Comparison of ENCODE assay signal across 8 cellular contexts in genomic region chr1:39407889-39408640, GRCh38.
DNase-seq lines count a peak whose midpoint lies in the region; ATAC-seq and TF ChIP-seq lines count a peak whose summit lies in the region.

No MANE protein-coding gene starts in this region.

- H2AFZ ChIP-seq in smooth muscle cell (ENCODE audit: low read depth) = no peak overlapping the region

- peaks cover 64% of the 10 kb centered on the region for H3K79me2 ChIP-seq in smooth muscle cell (ENCODE audit: low read depth)

- peak overlapping the region; percentile 82 for H3K9ac ChIP-seq in iPS-18a (ENCODE audit: low read length)
- peak overlapping the region; percentile 73 for H3K9ac ChIP-seq in smooth muscle cell (ENCODE audit: low read depth)

- no peaks in the 10 kb centered on the region; the same call in 1 of the 2 replicates for H3K27me3 Mint-ChIP-seq in WTC11 (ENCODE audit: low read depth)

- H3K4me2 ChIP-seq in smooth muscle cell = peak overlapping the region; percentile 95

- H3K4me1 Mint-ChIP-seq in WTC11 = peaks cover 54% of the 10 kb centered on the region

- peak overlapping the region; percentile 97 for H3K27ac Mint-ChIP-seq in WTC11

- CTCF ChIA-PET in BJ (lab: Yijun Ruan, JAX) (interaction anchor here (1.2 to 1.5 kb wide), 2 partner anchors 9 to 12 kb away, joined by 3 read pairs; no protein-coding TSS in a partner anchor), WTC11 (lab: Charles Lee) (interaction anchor here (0.9 to 5.6 kb wide), 7 partner anchors 9 to 309 kb away, joined by 3 to 45 read pairs (median 5); no protein-coding TSS in a partner anchor)

- no peak for DNase-seq in BJ (ENCODE audit: low read depth)
- no peak for DNase-seq in WTC11 (ENCODE audit: low spot score)
- DNase-seq in smooth muscle cell (lab: John Stamatoyannopoulos, UW; ENCODE audit: unreplicated experiment) = no peak
- no peak for DNase-seq in cortex of kidney (lab: John Stamatoyannopoulos, UW)
- no peak for DNase-seq in NCI-H2196 (lab: John Stamatoyannopoulos, UW; ENCODE audit: unreplicated experiment)

- peaks cover 23% of the 10 kb centered on the region for H3K9me3 Mint-ChIP-seq in WTC11

- peaks cover 74% of the 10 kb centered on the region for H4K20me1 ChIP-seq in smooth muscle cell (ENCODE audit: low read depth)

- H3K4me3 Mint-ChIP-seq in WTC11 = peak overlapping the region; percentile 86

- peaks cover 27% of the 10 kb centered on the region for H3F3A ChIP-seq in smooth muscle cell (ENCODE audit: low read depth)

- TF ChIP-seq CTCF in BJ (IDR thresholded peaks at IDR 0.05; ENCODE audit: insufficient read depth, low read depth, low read length) (0 out of 2 replicates have a peak, but pooled peaks have one; percentile 10), WTC11 (IDR thresholded peaks at IDR 0.05) (no peak), smooth muscle cell (IDR thresholded peaks at IDR 0.05; ENCODE audit: borderline replicate concordance, insufficient read depth, poor library complexity, severe bottlenecking) (no peak)

- WGBS in smooth muscle cell (ENCODE audit: low lambda C conversion rate) = 4% methylated on average over 35 of the region's 38 CpGs

- H3K36me3 ChIP-seq in BJ (ENCODE audit: control insufficient read depth, insufficient read depth, low read length) (no peaks in the 10 kb centered on the region; the same call in 1 of the 2 replicates), iPS-18a (ENCODE audit: control insufficient read depth, low read depth, low read length) (peaks cover 15% of the 10 kb centered on the region), smooth muscle cell (ENCODE audit: low read depth) (no peaks in the 10 kb centered on the region)

- H3K9me3 ChIP-seq in iPS-18a (ENCODE audit: control insufficient read depth, low read depth, low read length) (no peaks in the 10 kb centered on the region), smooth muscle cell (replicated peaks; ENCODE audit: low read depth) (no peaks in the 10 kb centered on the region)

- H3K27ac ChIP-seq in iPS-18a (ENCODE audit: low read length) (peak overlapping the region; percentile 74), smooth muscle cell (ENCODE audit: low read depth) (peak overlapping the region; percentile 75)

- H3K4me3 ChIP-seq in BJ (ENCODE audit: low read depth, low read length) (peak overlapping the region; percentile 74), iPS-18a (ENCODE audit: low read length) (peak overlapping the region; percentile 87), smooth muscle cell (peak overlapping the region; percentile 91)

- peaks cover 35% of the 10 kb centered on the region for H3K36me3 Mint-ChIP-seq in WTC11

- POLR2A ChIA-PET in BJ (lab: Charles Lee) (no interaction called here), WTC11 (lab: Charles Lee) (interaction anchor here (0.7 to 1.0 kb wide), 2 partner anchors 15 to 22 kb away, joined by 3 read pairs; no protein-coding TSS in a partner anchor)

- H3K4me1 ChIP-seq in iPS-18a (ENCODE audit: control insufficient read depth, low read depth, low read length) (peaks cover 34% of the 10 kb centered on the region), smooth muscle cell (ENCODE audit: low read depth) (peaks cover 44% of the 10 kb centered on the region)

- H3K27me3 ChIP-seq in BJ (ENCODE audit: control insufficient read depth, insufficient read depth, low read length) (no peaks in the 10 kb centered on the region), iPS-18a (ENCODE audit: control insufficient read depth, insufficient read depth, low read length) (no peaks in the 10 kb centered on the region), smooth muscle cell (ENCODE audit: low read depth) (no peaks in the 10 kb centered on the region)

- ATAC-seq in HG02623 (IDR thresholded peaks at IDR 0.05; ENCODE audit: unreplicated experiment) (peak; percentile 16), WTC11 (peak; percentile 13), GM21825 (IDR thresholded peaks at IDR 0.05; ENCODE audit: unreplicated experiment) (no peak)

TF ChIP-seq in WTC11, 78 proteins besides CTCF, POLR2A, EP300 and RAD21:
- TF ChIP-seq CREM (CRISPR knock-in tag; IDR thresholded peaks at IDR 0.05) = no peak
- no peak for TF ChIP-seq ELF4 (CRISPR knock-in tag; IDR thresholded peaks at IDR 0.05; ENCODE audit: low read depth)
- TF ChIP-seq ZNF416 (CRISPR knock-in tag; IDR thresholded peaks at IDR 0.05) = no peak
- no peak for TF ChIP-seq FOXJ3 (CRISPR knock-in tag; IDR thresholded peaks at IDR 0.05; ENCODE audit: borderline replicate concordance)
- no peak for TF ChIP-seq NFE2L1 (CRISPR knock-in tag; IDR thresholded peaks at IDR 0.05)
- no peak for TF ChIP-seq MAX (CRISPR knock-in tag; IDR thresholded peaks at IDR 0.05)
- no peak for TF ChIP-seq TCF7 (CRISPR knock-in tag; IDR thresholded peaks at IDR 0.05; ENCODE audit: low read depth)
- TF ChIP-seq ZNF317 (CRISPR knock-in tag; IDR thresholded peaks at IDR 0.05; ENCODE audit: borderline replicate concordance, low read depth) = no peak
- TF ChIP-seq, protein P1, sequence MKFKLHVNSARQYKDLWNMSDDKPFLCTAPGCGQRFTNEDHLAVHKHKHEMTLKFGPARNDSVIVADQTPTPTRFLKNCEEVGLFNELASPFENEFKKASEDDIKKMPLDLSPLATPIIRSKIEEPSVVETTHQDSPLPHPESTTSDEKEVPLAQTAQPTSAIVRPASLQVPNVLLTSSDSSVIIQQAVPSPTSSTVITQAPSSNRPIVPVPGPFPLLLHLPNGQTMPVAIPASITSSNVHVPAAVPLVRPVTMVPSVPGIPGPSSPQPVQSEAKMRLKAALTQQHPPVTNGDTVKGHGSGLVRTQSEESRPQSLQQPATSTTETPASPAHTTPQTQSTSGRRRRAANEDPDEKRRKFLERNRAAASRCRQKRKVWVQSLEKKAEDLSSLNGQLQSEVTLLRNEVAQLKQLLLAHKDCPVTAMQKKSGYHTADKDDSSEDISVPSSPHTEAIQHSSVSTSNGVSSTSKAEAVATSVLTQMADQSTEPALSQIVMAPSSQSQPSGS (CRISPR knock-in tag; IDR thresholded peaks at IDR 0.05; ENCODE audit: borderline replicate concordance, low read depth) = no peak
- TF ChIP-seq SOX15 (CRISPR knock-in tag; IDR thresholded peaks at IDR 0.05) = no peak
- no peak for TF ChIP-seq SMAD3 (CRISPR knock-in tag; IDR thresholded peaks at IDR 0.05; ENCODE audit: borderline replicate concordance)
- no peak for TF ChIP-seq ZNF671 (CRISPR knock-in tag; IDR thresholded peaks at IDR 0.05)
- no peak for TF ChIP-seq SMAD4 (CRISPR knock-in tag; IDR thresholded peaks at IDR 0.05)
- no peak for TF ChIP-seq ZNF532 (CRISPR knock-in tag; IDR thresholded peaks at IDR 0.05; ENCODE audit: borderline replicate concordance)
